ENCODE assay signal across 8 cellular contexts in genomic region chr13:98978280-98978679, GRCh38. TPM values are rescaled to one million over a fixed set of nuclear protein-coding genes. Genes with fewer than 3 reads are reported as not detected.
A peak's percentile ranks its signal among the peaks of the same experiment; 100 is the strongest.
DNase-seq lines count a peak whose midpoint lies in the region; ATAC-seq lines count a peak whose summit lies in the region.

No MANE protein-coding gene starts in this region.

- H3K27ac ChIP-seq in duodenal mucosa (ENCODE audit: low read depth, low read length) (no peak overlapping the region), muscle layer of colon (ENCODE audit: low read depth, low read length) (peak overlapping the region; percentile 40), aorta (ENCODE audit: low read depth in 1 of 2, low read length in 2 of 2) (no peak overlapping the region)

- peak overlapping the region; percentile 60 to 61 for H3K4me3 ChIP-seq in duodenal mucosa (ENCODE audit: low read depth in 1 of 2, low read length in 2 of 2)
- H3K4me3 ChIP-seq in muscle layer of colon (ENCODE audit: low read depth in 1 of 2, low read length in 2 of 2), result peak overlapping the region in 1 of 2 donors; percentile 60
- H3K4me3 ChIP-seq in aorta (ENCODE audit: low read length in 2 of 2), result peak overlapping the region; percentile 27 to 47

- H3K36me3 ChIP-seq in duodenal mucosa (ENCODE audit: control insufficient read depth in 1 of 2, insufficient read depth in 2 of 2, low read length in 2 of 2), result no peaks in the 10 kb centered on the region
- H3K36me3 ChIP-seq in muscle layer of colon (ENCODE audit: insufficient read depth, low read length), result no peaks in the 10 kb centered on the region
- H3K36me3 ChIP-seq in aorta (ENCODE audit: control insufficient read depth in 1 of 2, insufficient read depth in 2 of 2, low read length in 1 of 2), result no peaks in the 10 kb centered on the region

- DNase-seq in Right ventricle myocardium superior (no peak), Right ventricle myocardium inferior (ENCODE audit: missing footprints) (no peak), aorta (no peak), NCI-H446 (lab: John Stamatoyannopoulos, UW) (no peak), NCI-H2081 treated with DMSO at 0.1 percent for 48 hours (lab: John Stamatoyannopoulos, UW) (no peak)

- intact Hi-C loops in Right ventricle myocardium superior (cut with DNase I) (loop anchor here (10.0 kb wide), 1 partner anchor 47 kb away; no protein-coding TSS in a partner anchor), Right ventricle myocardium inferior (cut with DNase I) (loop anchor here (2.0 kb wide), 1 partner anchor 27 kb away; no protein-coding TSS in a partner anchor), aorta (cut with DNase I) (no loop called here)

- H3K9ac ChIP-seq in duodenal mucosa (ENCODE audit: low read depth in 1 of 2, low read length in 2 of 2) (no peak overlapping the region), muscle layer of colon (ENCODE audit: low read length) (no peak overlapping the region)

- no peaks in the 10 kb centered on the region for H3K9me3 ChIP-seq in duodenal mucosa (ENCODE audit: control insufficient read depth in 1 of 2, low read length in 2 of 2)
- H3K9me3 ChIP-seq in muscle layer of colon (ENCODE audit: low read length), result no peaks in the 10 kb centered on the region
- no peaks in the 10 kb centered on the region for H3K9me3 ChIP-seq in aorta (ENCODE audit: control insufficient read depth, low read length)

- peak; percentile 2 for ATAC-seq in Right ventricle myocardium superior (ENCODE audit: poor library complexity)
- no peak for ATAC-seq in Right ventricle myocardium inferior
- no peak for ATAC-seq in aorta (ENCODE audit: low FRiP score)
- no peak for ATAC-seq in HG02973 (IDR thresholded peaks at IDR 0.05; ENCODE audit: unreplicated experiment)

- WGBS in aorta, 2 donors, result 19 to 25% methylated on average over 3 of the region's 3 CpGs

- H3K27me3 ChIP-seq in duodenal mucosa (ENCODE audit: control insufficient read depth in 1 of 2, insufficient read depth in 2 of 2, low read length in 2 of 2), result no peaks in the 10 kb centered on the region
- H3K27me3 ChIP-seq in muscle layer of colon (ENCODE audit: control insufficient read depth in 1 of 2, insufficient read depth in 2 of 2, low read length in 2 of 2), result no peaks in the 10 kb centered on the region
- H3K27me3 ChIP-seq in aorta (ENCODE audit: control insufficient read depth in 1 of 2, insufficient read depth in 2 of 2, low read length in 1 of 2), result no peaks in the 10 kb centered on the region

- H3K4me1 ChIP-seq in duodenal mucosa (ENCODE audit: control insufficient read depth in 1 of 2, insufficient read depth in 2 of 2, low read length in 2 of 2) (peaks cover 0 to 4% of the 10 kb centered on the region in 2 donors), muscle layer of colon (ENCODE audit: insufficient read depth, low read length) (peaks cover 47% of the 10 kb centered on the region), aorta (ENCODE audit: control insufficient read depth in 1 of 2, insufficient read depth in 2 of 2, low read length in 2 of 2) (peaks cover 0 to 1% of the 10 kb centered on the region in 2 donors)

RNA-seq across cellular contexts. Expression of gene DOCK9, which starts 0.4 kb away (rescaled TPM):
- total RNA-seq in Right ventricle myocardium superior (28.3 TPM), Right ventricle myocardium inferior (34.9 TPM), aorta (100 to 1,000 TPM in 1 of 2 donors, 10 to 100 TPM in 1; 70.7 to 107 TPM)
- 10 to 100 TPM in 1 of 2 donors, 1 to 10 TPM in 1; 9.1 to 17.0 TPM for polyA plus RNA-seq in aorta

Comparison
In these comparisons a context has a peak if more than half of its experiments do, and no peak if none do; other contexts are left out.
1. intact Hi-C loops: an anchor here in Right ventricle myocardium superior (10.0 kb wide) and Right ventricle myocardium inferior (2.0 kb wide); none called in aorta.